ENCODE assay signal across 27 cellular contexts in genomic region chr4:169730564-169730963, GRCh38. TPM values are rescaled to one million over a fixed set of nuclear protein-coding genes. Genes with fewer than 3 reads are reported as not detected.
A peak's percentile ranks its signal among the peaks of the same experiment; 100 is the strongest.
DNase-seq lines count a peak whose midpoint lies in the region; ATAC-seq, FAIRE-seq and TF ChIP-seq lines count a peak whose summit lies in the region.
"Had no signal": no experiment of that assay in that cellular context is flagged by ENCODE, and none has a peak within 500 bp of the region (broad histone marks: within the 10 kb centered on the region; RNA-seq: fewer than 3 reads in every experiment).

No MANE protein-coding gene starts in this region.

- WGBS in trophoblast cell (ENCODE audit: extremely low coverage, insufficient coverage, insufficient read length) = no CpG with 5 or more reads among the region's 5 CpGs
- WGBS in right cardiac atrium = 92% methylated on average over 5 of the region's 5 CpGs

- no peak overlapping the region for H3K18ac ChIP-seq in trophoblast cell (ENCODE audit: low read length)

- FAIRE-seq in bronchial epithelial cell (lab: Jason Lieb, UNC) (peak; percentile 68), keratinocyte (lab: Jason Lieb, UNC) (peak; percentile 52)
- FAIRE-seq: A204.1, G401.6, GM12892, GM18507, GM19239 had no signal

- H3K4me1 Mint-ChIP-seq in T-helper 17 cell = peaks cover 1% of the 10 kb centered on the region
- H3K4me1 Mint-ChIP-seq: CD14-positive monocyte; CD8-positive, alpha-beta memory T cell had no signal

- H3K27ac ChIP-seq in keratinocyte (ENCODE audit: control insufficient read depth, insufficient read depth, low read length) (no peak overlapping the region), trophoblast cell (ENCODE audit: low read depth, low read length) (no peak overlapping the region), right cardiac atrium (ENCODE audit: low read length) (no peak overlapping the region)
- H3K27ac ChIP-seq: BLaER1 had no signal

- no peak overlapping the region for H2AK5ac ChIP-seq in trophoblast cell (ENCODE audit: low read length)

- no peaks in the 10 kb centered on the region for H3K9me3 ChIP-seq in T-helper 17 cell (ENCODE audit: control insufficient read depth, low read length, poor library complexity, severe bottlenecking)
- no peaks in the 10 kb centered on the region for H3K9me3 ChIP-seq in keratinocyte (ENCODE audit: control insufficient read depth, low read depth, low read length)
- no peaks in the 10 kb centered on the region for H3K9me3 ChIP-seq in trophoblast cell (ENCODE audit: insufficient read depth, low read depth, low read length)
- no peaks in the 10 kb centered on the region for H3K9me3 ChIP-seq in right cardiac atrium (ENCODE audit: control insufficient read depth, low read length)
- H3K9me3 ChIP-seq: BE2C, BLaER1 had no signal

- H3K4ac ChIP-seq in trophoblast cell (ENCODE audit: low read depth, low read length) = no peak overlapping the region

- no peak overlapping the region for H2BK5ac ChIP-seq in trophoblast cell (ENCODE audit: low read depth, low read length, poor library complexity)

- H3K79me1 ChIP-seq in trophoblast cell (ENCODE audit: low read length) = no peaks in the 10 kb centered on the region

- H3K4me3 ChIP-seq in bronchial epithelial cell (ENCODE audit: low read depth, low read length) (no peak overlapping the region), keratinocyte (ENCODE audit: control insufficient read depth in 2 of 3, extremely low read depth in 1 of 3, insufficient read depth in 2 of 3, low read depth in 1 of 3, low read length in 3 of 3) (no peak overlapping the region), trophoblast cell (ENCODE audit: low read depth, low read length) (no peak overlapping the region), right cardiac atrium (ENCODE audit: low read length) (no peak overlapping the region)
- H3K4me3 ChIP-seq: BLaER1 had no signal

- TF ChIP-seq CTCF in bronchial epithelial cell (IDR thresholded peaks at IDR 0.05; ENCODE audit: insufficient read depth, low read length, severe bottlenecking) (no peak), keratinocyte (optimal IDR thresholded peaks at IDR 0.05 in 1 of 3, IDR thresholded peaks at IDR 0.05 in 1 of 3, conservative IDR thresholded peaks at IDR 0.05 in 1 of 3; ENCODE audit: extremely low read depth in 1 of 3, insufficient read depth in 2 of 3, low read length in 3 of 3) (no peak)

- H2AFZ ChIP-seq in keratinocyte (ENCODE audit: control insufficient read depth, low read length) (no peak overlapping the region), trophoblast cell (ENCODE audit: insufficient read depth, low read length, poor library complexity) (no peak overlapping the region)

- no peak overlapping the region for H2BK120ac ChIP-seq in trophoblast cell (ENCODE audit: insufficient read depth, low read length, poor library complexity)

- peak overlapping the region; percentile 11 for H3K27ac Mint-ChIP-seq in T-helper 17 cell
- H3K27ac Mint-ChIP-seq: CD14-positive monocyte had no signal

- no peaks in the 10 kb centered on the region for H3K27me3 ChIP-seq in bronchial epithelial cell (ENCODE audit: control insufficient read depth, insufficient read depth, low read length)
- no peaks in the 10 kb centered on the region for H3K27me3 ChIP-seq in keratinocyte (ENCODE audit: control insufficient read depth, extremely low read depth, insufficient read depth, low read length)
- no peaks in the 10 kb centered on the region for H3K27me3 ChIP-seq in trophoblast cell (ENCODE audit: insufficient read depth, low read length)
- no peaks in the 10 kb centered on the region for H3K27me3 ChIP-seq in right cardiac atrium (ENCODE audit: control insufficient read depth, insufficient read depth)
- H3K27me3 ChIP-seq: BE2C, BLaER1 had no signal

- intact Hi-C loops in right cardiac atrium (cut with DNase I) = no loop called here

- H3K4me1 ChIP-seq in keratinocyte (ENCODE audit: control insufficient read depth, extremely low read depth, insufficient read depth, low read length) = no peaks in the 10 kb centered on the region
- no peaks in the 10 kb centered on the region for H3K4me1 ChIP-seq in trophoblast cell (ENCODE audit: control insufficient read depth in 1 of 2, insufficient read depth in 2 of 2, low read length in 2 of 2)
- H3K4me1 ChIP-seq in right cardiac atrium (ENCODE audit: control insufficient read depth, insufficient read depth, low read length) = no peaks in the 10 kb centered on the region
- H3K4me1 ChIP-seq: BE2C, BLaER1 had no signal

- H4K12ac ChIP-seq in trophoblast cell (ENCODE audit: low read depth, low read length) = no peak overlapping the region

- ATAC-seq in T-helper 17 cell (no peak), right cardiac atrium (no peak), HG03354 (IDR thresholded peaks at IDR 0.05; ENCODE audit: poor library complexity, severe bottlenecking, unreplicated experiment) (no peak), GM21526 (IDR thresholded peaks at IDR 0.05; ENCODE audit: low FRiP score, unreplicated experiment) (no peak)

- H3K36me3 ChIP-seq in bronchial epithelial cell (ENCODE audit: control insufficient read depth, insufficient read depth, low read length) = no peaks in the 10 kb centered on the region
- H3K36me3 ChIP-seq in keratinocyte (ENCODE audit: control insufficient read depth in 2 of 2, extremely low read depth in 1 of 2, insufficient read depth in 2 of 2, low read length in 2 of 2) = peaks cover 0 to 2% of the 10 kb centered on the region in 2 experiments
- peaks cover 0 to 6% of the 10 kb centered on the region in 2 experiments for H3K36me3 ChIP-seq in trophoblast cell (ENCODE audit: control insufficient read depth in 1 of 2, insufficient read depth in 2 of 2, low read length in 2 of 2)

- no peaks in the 10 kb centered on the region for H3K79me2 ChIP-seq in keratinocyte (ENCODE audit: control insufficient read depth, insufficient read depth, low read length)
- H3K79me2 ChIP-seq in trophoblast cell (ENCODE audit: control insufficient read depth, insufficient read depth, low read length, poor library complexity) = no peaks in the 10 kb centered on the region

- H4K20me1 ChIP-seq in keratinocyte (ENCODE audit: control insufficient read depth, extremely low read depth, insufficient read depth, low read length) = no peaks in the 10 kb centered on the region
- H4K20me1 ChIP-seq: BLaER1 had no signal

- no peak overlapping the region for H2BK12ac ChIP-seq in trophoblast cell (ENCODE audit: low read length)

- H3K27me3 Mint-ChIP-seq in T-helper 17 cell = no peaks in the 10 kb centered on the region
- H3K27me3 Mint-ChIP-seq: CD4-positive, alpha-beta memory T cell; CD4-positive, CD25-positive, alpha-beta regulatory T cell; CD8-positive, alpha-beta memory T cell had no signal

- peaks cover 2% of the 10 kb centered on the region for H3K36me3 Mint-ChIP-seq in T-helper 17 cell (ENCODE audit: low read depth)

- DNase-seq in T-helper 17 cell (no peak), bronchial epithelial cell (ENCODE audit: low read depth) (no peak), keratinocyte (ENCODE audit: low read depth, low spot score) (no peak), trophoblast cell (peak; percentile 40 to 74), right cardiac atrium (no peak), DMS53 (lab: John Stamatoyannopoulos, UW) (no peak)
- DNase-seq: 8988T; ACHN; BE2C; C1 segment of cervical spinal cord; CD4-positive, alpha-beta memory T cell; CD4-positive, CD25-positive, alpha-beta regulatory T cell; CD8-positive, alpha-beta memory T cell; COR-L47; DMS 273 treated with DMSO at 0.1 percent for 48 hours; DMS153; DMS79 treated with DMSO at 0.1 percent for 48 hours; GF-D8 had no signal

- dilution Hi-C loops in keratinocyte (cut with MboI; ENCODE audit: extremely low pct_ligation_motif_present, low sequenced_read_pairs) = no loop called here

- no peak overlapping the region for H3K4me3 Mint-ChIP-seq in T-helper 17 cell
- H3K4me3 Mint-ChIP-seq: CD14-positive monocyte; CD4-positive, alpha-beta memory T cell; CD4-positive, CD25-positive, alpha-beta regulatory T cell; CD8-positive, alpha-beta memory T cell had no signal

- H3K4me2 ChIP-seq in keratinocyte (ENCODE audit: control insufficient read depth, extremely low read depth, insufficient read depth, low read depth, low read length) (no peak overlapping the region), trophoblast cell (ENCODE audit: low read length) (no peak overlapping the region)
- H3K4me2 ChIP-seq: BLaER1 had no signal

- H3K23ac ChIP-seq in trophoblast cell (ENCODE audit: low read length) = no peak overlapping the region

- H3K9ac ChIP-seq in keratinocyte (ENCODE audit: control insufficient read depth, extremely low read depth, insufficient read depth, low read length) (no peak overlapping the region), trophoblast cell (ENCODE audit: low read length) (no peak overlapping the region)
- H3K9ac ChIP-seq: BLaER1 had no signal

- no peak overlapping the region for H3K14ac ChIP-seq in trophoblast cell (ENCODE audit: low read length)

- no peaks in the 10 kb centered on the region for H3K9me1 ChIP-seq in keratinocyte (ENCODE audit: control insufficient read depth, extremely low read depth, insufficient read depth, low read length)

- H4K91ac ChIP-seq in trophoblast cell (ENCODE audit: low read depth, low read length) = no peak overlapping the region

- H4K8ac ChIP-seq in trophoblast cell (ENCODE audit: low read depth, low read length) = no peak overlapping the region

RNA-seq across cellular contexts. Expression of gene HPF1, which starts 27.2 kb away (rescaled TPM):
- total RNA-seq in T-helper 17 cell = 10 to 100 TPM in 1 of 2 donors, 1 to 10 TPM in 1; 7.8 to 10.4 TPM
- total RNA-seq in bronchial epithelial cell = 9.9 and 14.2 TPM in 2 replicates
- polyA plus RNA-seq in keratinocyte = 7.3 to 19.1 TPM (median 15.7 TPM) in 3 replicates
- 7.5 TPM for polyA plus RNA-seq in keratinocyte (2011; ENCODE audit: low read depth)
- polyA plus RNA-seq in keratinocyte (2011; cell fraction: cytosol; rRNA removed) = 9.7 and 16.2 TPM in 2 replicates
- 8.3 and 13.1 TPM in 2 replicates for polyA plus RNA-seq in keratinocyte (2011; cell fraction: nucleus; rRNA removed)
- 11.6 and 15.2 TPM in 2 replicates for polyA plus RNA-seq in keratinocyte (2012; ENCODE audit: low replicate concordance)
- polyA minus RNA-seq in keratinocyte = 1.2 to 4.1 TPM (median 2.5 TPM) in 3 replicates
- polyA minus RNA-seq in keratinocyte (2011; cell fraction: cytosol; rRNA and poly(A)+ RNA removed) = 5.6 TPM
- polyA minus RNA-seq in keratinocyte (2011; cell fraction: nucleus; rRNA and poly(A)+ RNA removed) = 0.63 and 4.9 TPM in 2 replicates
- 33.5 and 36.4 TPM in 2 replicates for polyA plus RNA-seq in trophoblast cell (2013)
- total RNA-seq in right cardiac atrium = 10 to 100 TPM; 15.3 to 23.7 (median 16.6) TPM
- 27.2 TPM for polyA plus RNA-seq in right cardiac atrium

Comparison
In these comparisons a context has a peak if more than half of its experiments do, and no peak if none do; other contexts are left out.
1. DNase-seq: peak in trophoblast cell (2 of 2); none in T-helper 17 cell (0 of 3), bronchial epithelial cell (single experiment), keratinocyte (single experiment), right cardiac atrium (0 of 3) and DMS53 (single experiment).